ENCODE assay signal across 1 cellular context in genomic region chr15:88622605-88622975, GRCh38.
TF ChIP-seq lines count a peak whose summit lies in the region.

No MANE protein-coding gene starts in this region.

TF ChIP-seq in K562, 482 proteins besides CTCF, POLR2A, EP300 and RAD21 (continued from another document):
- TF ChIP-seq, protein P1, sequence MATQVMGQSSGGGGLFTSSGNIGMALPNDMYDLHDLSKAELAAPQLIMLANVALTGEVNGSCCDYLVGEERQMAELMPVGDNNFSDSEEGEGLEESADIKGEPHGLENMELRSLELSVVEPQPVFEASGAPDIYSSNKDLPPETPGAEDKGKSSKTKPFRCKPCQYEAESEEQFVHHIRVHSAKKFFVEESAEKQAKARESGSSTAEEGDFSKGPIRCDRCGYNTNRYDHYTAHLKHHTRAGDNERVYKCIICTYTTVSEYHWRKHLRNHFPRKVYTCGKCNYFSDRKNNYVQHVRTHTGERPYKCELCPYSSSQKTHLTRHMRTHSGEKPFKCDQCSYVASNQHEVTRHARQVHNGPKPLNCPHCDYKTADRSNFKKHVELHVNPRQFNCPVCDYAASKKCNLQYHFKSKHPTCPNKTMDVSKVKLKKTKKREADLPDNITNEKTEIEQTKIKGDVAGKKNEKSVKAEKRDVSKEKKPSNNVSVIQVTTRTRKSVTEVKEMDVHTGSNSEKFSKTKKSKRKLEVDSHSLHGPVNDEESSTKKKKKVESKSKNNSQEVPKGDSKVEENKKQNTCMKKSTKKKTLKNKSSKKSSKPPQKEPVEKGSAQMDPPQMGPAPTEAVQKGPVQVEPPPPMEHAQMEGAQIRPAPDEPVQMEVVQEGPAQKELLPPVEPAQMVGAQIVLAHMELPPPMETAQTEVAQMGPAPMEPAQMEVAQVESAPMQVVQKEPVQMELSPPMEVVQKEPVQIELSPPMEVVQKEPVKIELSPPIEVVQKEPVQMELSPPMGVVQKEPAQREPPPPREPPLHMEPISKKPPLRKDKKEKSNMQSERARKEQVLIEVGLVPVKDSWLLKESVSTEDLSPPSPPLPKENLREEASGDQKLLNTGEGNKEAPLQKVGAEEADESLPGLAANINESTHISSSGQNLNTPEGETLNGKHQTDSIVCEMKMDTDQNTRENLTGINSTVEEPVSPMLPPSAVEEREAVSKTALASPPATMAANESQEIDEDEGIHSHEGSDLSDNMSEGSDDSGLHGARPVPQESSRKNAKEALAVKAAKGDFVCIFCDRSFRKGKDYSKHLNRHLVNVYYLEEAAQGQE (CRISPR knock-in tag; IDR thresholded peaks at IDR 0.05; ENCODE audit: low read depth), result no peak
- TF ChIP-seq ZKSCAN3 (CRISPR knock-in tag; IDR thresholded peaks at IDR 0.05) (no peak), CXXC5 (CRISPR knock-in tag; IDR thresholded peaks at IDR 0.05) (no peak), LARP7 (IDR thresholded peaks at IDR 0.05) (no peak), TAL1 (IDR thresholded peaks at IDR 0.05) (no peak), ZNF395 (CRISPR knock-in tag; IDR thresholded peaks at IDR 0.05) (no peak), DNMT1 (IDR thresholded peaks at IDR 0.05) (no peak), NFE2L1 (tag; IDR thresholded peaks at IDR 0.05; ENCODE audit: borderline replicate concordance, low read depth) (no peak), ZNF77 (CRISPR knock-in tag; IDR thresholded peaks at IDR 0.05) (no peak), ATF6 (CRISPR knock-in tag; IDR thresholded peaks at IDR 0.05) (no peak)
- TF ChIP-seq, protein P2, sequence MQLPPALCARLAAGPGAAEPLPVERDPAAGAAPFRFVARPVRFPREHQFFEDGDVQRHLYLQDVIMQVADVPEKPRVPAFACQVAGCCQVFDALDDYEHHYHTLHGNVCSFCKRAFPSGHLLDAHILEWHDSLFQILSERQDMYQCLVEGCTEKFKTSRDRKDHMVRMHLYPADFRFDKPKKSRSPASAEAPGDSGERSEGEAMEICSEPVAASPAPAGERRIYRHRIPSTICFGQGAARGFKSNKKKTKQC (CRISPR knock-in tag; IDR thresholded peaks at IDR 0.05), result no peak
